In genomic region chr11:95835768-95836488, GRCh38 we compare ENCODE assay signal across 8 cellular contexts. TPM values are rescaled to one million over a fixed set of nuclear protein-coding genes. Genes with fewer than 3 reads are reported as not detected.
DNase-seq lines count a peak whose midpoint lies in the region; ATAC-seq and TF ChIP-seq lines count a peak whose summit lies in the region.

No MANE protein-coding gene starts in this region.

- H3K4me3 Mint-ChIP-seq in activated B cell treated with CpG ODN at 0.5 μM for 24 hours: no peak overlapping the region

- peaks cover 2% of the 10 kb centered on the region for H3K4me1 Mint-ChIP-seq in activated B cell treated with CpG ODN at 0.5 μM for 24 hours

- TF ChIP-seq CTCF in AG10803 (conservative IDR thresholded peaks at IDR 0.05; ENCODE audit: low read length): peak; percentile 94
- TF ChIP-seq CTCF in activated B cell treated with CpG ODN at 0.5 μM for 24 hours (IDR thresholded peaks at IDR 0.05): no peak

- no peaks in the 10 kb centered on the region for H3K9me3 Mint-ChIP-seq in activated B cell treated with CpG ODN at 0.5 μM for 24 hours

- no peaks in the 10 kb centered on the region for H3K27me3 Mint-ChIP-seq in activated B cell treated with CpG ODN at 0.5 μM for 24 hours

- DNase-seq in AG10803 (ENCODE audit: low read depth) (peak; percentile 92), NCI-H2171 treated with DMSO at 0.1 percent for 48 hours (lab: John Stamatoyannopoulos, UW) (peak; percentile 84), activated B cell treated with CpG ODN at 0.5 μM for 24 hours (no peak), kidney tubule cell (ENCODE audit: low spot score) (peak; percentile 89)
- peak; percentile 48 for DNase-seq in central memory CD4-positive, alpha-beta T cell
- DNase-seq in stimulated activated CD4-positive, alpha-beta T cell treated with anti-CD3 and anti-CD28 coated beads, Interleukin-2, amount 100 ng/mL, for 48 hours: peak; percentile 43 to 48

- peaks cover 67% of the 10 kb centered on the region for H3K36me3 Mint-ChIP-seq in activated B cell treated with CpG ODN at 0.5 μM for 24 hours (ENCODE audit: low read depth)

- no peak overlapping the region for H3K27ac Mint-ChIP-seq in activated B cell treated with CpG ODN at 0.5 μM for 24 hours

- intact Hi-C loops in activated B cell treated with CpG ODN at 0.5 μM for 24 hours (cut with micrococcal nuclease): loop anchor here (1.0 to 5.0 kb wide), 5 partner anchors 406 to 684 kb away; partner anchors contain the start of gene MAML2

- CTCF ChIA-PET in activated B cell treated with CpG ODN at 0.5 μM for 24 hours (lab: Charles Lee): interaction anchor here (0.6 to 3.8 kb wide), 20 partner anchors 8 to 684 kb away, joined by 3 to 72 read pairs (median 4); partner anchors contain the start of genes CCDC82, JRKL and MAML2

- peak; percentile 95 for ATAC-seq in GM18867 (IDR thresholded peaks at IDR 0.05; ENCODE audit: unreplicated experiment)
- peak; percentile 84 for ATAC-seq in HG03108 (IDR thresholded peaks at IDR 0.05; ENCODE audit: unreplicated experiment)
- ATAC-seq in activated B cell treated with CpG ODN at 0.5 μM for 24 hours (ENCODE audit: low read depth): peak; percentile 87

- no peak overlapping the region for H3K4me3 ChIP-seq in AG10803 (ENCODE audit: low read length)

- POLR2A ChIA-PET in activated B cell treated with CpG ODN at 0.5 μM for 24 hours (lab: Charles Lee): interaction anchor here (1.4 kb wide), 1 partner anchor 554 kb away, joined by 5 read pairs; the partner anchor contains the start of genes CCDC82 and JRKL

RNA-seq across cellular contexts. Expression of gene CEP57, which starts 45.6 kb away (rescaled TPM):
- 52.6 and 53.7 TPM in 2 replicates for total RNA-seq in activated B cell treated with CpG ODN at 0.5 μM for 24 hours

RNA-seq across cellular contexts. Expression of gene FAM76B, which starts 46.3 kb away (rescaled TPM):
- 47.4 and 53.0 TPM in 2 replicates for total RNA-seq in activated B cell treated with CpG ODN at 0.5 μM for 24 hours
